ENCODE assay signal across 1 cellular context in the genomic region with DNA sequence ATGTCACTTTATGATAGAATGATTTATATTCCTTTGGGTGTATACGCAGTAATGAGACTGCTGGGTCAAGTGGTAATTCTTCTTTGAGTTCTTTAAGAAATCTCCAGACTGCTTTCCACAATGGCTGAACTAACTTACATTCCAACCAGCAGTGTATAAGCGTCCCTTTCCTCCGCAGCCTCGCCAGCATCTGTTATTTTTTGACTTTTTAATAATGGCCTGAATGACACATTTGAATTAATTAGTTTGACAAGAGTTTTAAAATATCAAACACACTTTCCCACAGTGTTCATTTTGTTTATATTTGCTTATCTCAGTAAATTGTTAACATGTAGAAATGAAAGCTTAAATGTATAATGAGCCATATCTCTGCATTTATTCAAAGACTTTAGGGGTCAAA.
TF ChIP-seq lines count a peak whose summit lies in the region.

No MANE protein-coding gene starts in this region.

TF ChIP-seq in SK-N-SH, 30 proteins besides CTCF, POLR2A, EP300 and RAD21 (continued from another document):
- TF ChIP-seq, protein P1, sequence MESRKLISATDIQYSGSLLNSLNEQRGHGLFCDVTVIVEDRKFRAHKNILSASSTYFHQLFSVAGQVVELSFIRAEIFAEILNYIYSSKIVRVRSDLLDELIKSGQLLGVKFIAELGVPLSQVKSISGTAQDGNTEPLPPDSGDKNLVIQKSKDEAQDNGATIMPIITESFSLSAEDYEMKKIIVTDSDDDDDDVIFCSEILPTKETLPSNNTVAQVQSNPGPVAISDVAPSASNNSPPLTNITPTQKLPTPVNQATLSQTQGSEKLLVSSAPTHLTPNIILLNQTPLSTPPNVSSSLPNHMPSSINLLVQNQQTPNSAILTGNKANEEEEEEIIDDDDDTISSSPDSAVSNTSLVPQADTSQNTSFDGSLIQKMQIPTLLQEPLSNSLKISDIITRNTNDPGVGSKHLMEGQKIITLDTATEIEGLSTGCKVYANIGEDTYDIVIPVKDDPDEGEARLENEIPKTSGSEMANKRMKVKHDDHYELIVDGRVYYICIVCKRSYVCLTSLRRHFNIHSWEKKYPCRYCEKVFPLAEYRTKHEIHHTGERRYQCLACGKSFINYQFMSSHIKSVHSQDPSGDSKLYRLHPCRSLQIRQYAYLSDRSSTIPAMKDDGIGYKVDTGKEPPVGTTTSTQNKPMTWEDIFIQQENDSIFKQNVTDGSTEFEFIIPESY (IDR thresholded peaks at IDR 0.05; ENCODE audit: borderline replicate concordance, low read depth), result no peak
- no peak for TF ChIP-seq TAF1 (IDR thresholded peaks at IDR 0.05; ENCODE audit: borderline replicate concordance, low read depth, low read length)
- no peak for TF ChIP-seq MEF2A (IDR thresholded peaks at IDR 0.05; ENCODE audit: borderline replicate concordance, low read depth)
- no peak for TF ChIP-seq CHD2 (IDR thresholded peaks at IDR 0.05; ENCODE audit: low read length, partially characterized antibody)
- no peak for TF ChIP-seq RFX5 (IDR thresholded peaks at IDR 0.05; ENCODE audit: low read length)
- TF ChIP-seq POLR2AphosphoS5 (IDR thresholded peaks at IDR 0.05; ENCODE audit: low read depth, low read length), result no peak
- TF ChIP-seq YY1 (IDR thresholded peaks at IDR 0.05; ENCODE audit: low read depth), result no peak
- no peak for TF ChIP-seq MXI1 (IDR thresholded peaks at IDR 0.05; ENCODE audit: low read depth, low read length)
- TF ChIP-seq TCF12 (IDR thresholded peaks at IDR 0.05), result no peak
- TF ChIP-seq TEAD4 (IDR thresholded peaks at IDR 0.05; ENCODE audit: borderline replicate concordance, insufficient read depth), result no peak
- TF ChIP-seq, protein P2, sequence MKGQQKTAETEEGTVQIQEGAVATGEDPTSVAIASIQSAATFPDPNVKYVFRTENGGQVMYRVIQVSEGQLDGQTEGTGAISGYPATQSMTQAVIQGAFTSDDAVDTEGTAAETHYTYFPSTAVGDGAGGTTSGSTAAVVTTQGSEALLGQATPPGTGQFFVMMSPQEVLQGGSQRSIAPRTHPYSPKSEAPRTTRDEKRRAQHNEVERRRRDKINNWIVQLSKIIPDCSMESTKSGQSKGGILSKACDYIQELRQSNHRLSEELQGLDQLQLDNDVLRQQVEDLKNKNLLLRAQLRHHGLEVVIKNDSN (IDR thresholded peaks at IDR 0.05; ENCODE audit: borderline replicate concordance, low read depth), result no peak
- no peak for TF ChIP-seq FOXM1 (IDR thresholded peaks at IDR 0.05; ENCODE audit: low read depth)
- TF ChIP-seq JUND (IDR thresholded peaks at IDR 0.05), result no peak
- TF ChIP-seq, protein P3, sequence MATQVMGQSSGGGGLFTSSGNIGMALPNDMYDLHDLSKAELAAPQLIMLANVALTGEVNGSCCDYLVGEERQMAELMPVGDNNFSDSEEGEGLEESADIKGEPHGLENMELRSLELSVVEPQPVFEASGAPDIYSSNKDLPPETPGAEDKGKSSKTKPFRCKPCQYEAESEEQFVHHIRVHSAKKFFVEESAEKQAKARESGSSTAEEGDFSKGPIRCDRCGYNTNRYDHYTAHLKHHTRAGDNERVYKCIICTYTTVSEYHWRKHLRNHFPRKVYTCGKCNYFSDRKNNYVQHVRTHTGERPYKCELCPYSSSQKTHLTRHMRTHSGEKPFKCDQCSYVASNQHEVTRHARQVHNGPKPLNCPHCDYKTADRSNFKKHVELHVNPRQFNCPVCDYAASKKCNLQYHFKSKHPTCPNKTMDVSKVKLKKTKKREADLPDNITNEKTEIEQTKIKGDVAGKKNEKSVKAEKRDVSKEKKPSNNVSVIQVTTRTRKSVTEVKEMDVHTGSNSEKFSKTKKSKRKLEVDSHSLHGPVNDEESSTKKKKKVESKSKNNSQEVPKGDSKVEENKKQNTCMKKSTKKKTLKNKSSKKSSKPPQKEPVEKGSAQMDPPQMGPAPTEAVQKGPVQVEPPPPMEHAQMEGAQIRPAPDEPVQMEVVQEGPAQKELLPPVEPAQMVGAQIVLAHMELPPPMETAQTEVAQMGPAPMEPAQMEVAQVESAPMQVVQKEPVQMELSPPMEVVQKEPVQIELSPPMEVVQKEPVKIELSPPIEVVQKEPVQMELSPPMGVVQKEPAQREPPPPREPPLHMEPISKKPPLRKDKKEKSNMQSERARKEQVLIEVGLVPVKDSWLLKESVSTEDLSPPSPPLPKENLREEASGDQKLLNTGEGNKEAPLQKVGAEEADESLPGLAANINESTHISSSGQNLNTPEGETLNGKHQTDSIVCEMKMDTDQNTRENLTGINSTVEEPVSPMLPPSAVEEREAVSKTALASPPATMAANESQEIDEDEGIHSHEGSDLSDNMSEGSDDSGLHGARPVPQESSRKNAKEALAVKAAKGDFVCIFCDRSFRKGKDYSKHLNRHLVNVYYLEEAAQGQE (IDR thresholded peaks at IDR 0.05; ENCODE audit: low read depth, low read length), result no peak
- TF ChIP-seq GABPA (IDR thresholded peaks at IDR 0.05; ENCODE audit: low read depth), result no peak
- TF ChIP-seq, protein P4, sequence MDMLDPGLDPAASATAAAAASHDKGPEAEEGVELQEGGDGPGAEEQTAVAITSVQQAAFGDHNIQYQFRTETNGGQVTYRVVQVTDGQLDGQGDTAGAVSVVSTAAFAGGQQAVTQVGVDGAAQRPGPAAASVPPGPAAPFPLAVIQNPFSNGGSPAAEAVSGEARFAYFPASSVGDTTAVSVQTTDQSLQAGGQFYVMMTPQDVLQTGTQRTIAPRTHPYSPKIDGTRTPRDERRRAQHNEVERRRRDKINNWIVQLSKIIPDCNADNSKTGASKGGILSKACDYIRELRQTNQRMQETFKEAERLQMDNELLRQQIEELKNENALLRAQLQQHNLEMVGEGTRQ (IDR thresholded peaks at IDR 0.05; ENCODE audit: borderline replicate concordance, low read depth, low read length), result no peak
- no peak for TF ChIP-seq FOSL2 (IDR thresholded peaks at IDR 0.05; ENCODE audit: borderline replicate concordance, low read depth)
- TF ChIP-seq, protein P5, sequence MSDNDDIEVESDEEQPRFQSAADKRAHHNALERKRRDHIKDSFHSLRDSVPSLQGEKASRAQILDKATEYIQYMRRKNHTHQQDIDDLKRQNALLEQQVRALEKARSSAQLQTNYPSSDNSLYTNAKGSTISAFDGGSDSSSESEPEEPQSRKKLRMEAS (IDR thresholded peaks at IDR 0.05; ENCODE audit: low read depth), result no peak
- TF ChIP-seq GATA2 (CRISPR knock-in tag; IDR thresholded peaks at IDR 0.05), result no peak
